In genomic region chr7:55699450-55699842, GRCh38 we compare ENCODE assay signal across 7 cellular contexts.
DNase-seq lines count a peak whose midpoint lies in the region; ATAC-seq, FAIRE-seq and TF ChIP-seq lines count a peak whose summit lies in the region.
"Not testable (repeated sequence)": the region's sequence is repeated elsewhere in the genome, so short reads cannot be mapped to it uniquely, and the experiment has no call there.

No MANE protein-coding gene starts in this region.

- not testable (repeated sequence) for ATAC-seq in PC-3; activated T-helper 17 cell treated with anti-CD3 and anti-CD28 coated beads, Interleukin-2, amount 50 U/mL, for 72 hours (replicated peaks)

- H3K36me3 Mint-ChIP-seq in activated T-helper 17 cell treated with anti-CD3 and anti-CD28 coated beads, Interleukin-2, amount 50 U/mL, for 72 hours (ENCODE audit: low read depth): not testable (repeated sequence)
- H3K36me3 Mint-ChIP-seq in MCF 10A (ENCODE audit: insufficient read depth, unreplicated experiment): peaks cover 22% of the 10 kb centered on the region

- TF ChIP-seq CTCF in PC-3 (conservative IDR thresholded peaks at IDR 0.05; ENCODE audit: low read depth, low read length); MCF 10A (IDR thresholded peaks at IDR 0.05; ENCODE audit: unreplicated experiment); keratinocyte (optimal IDR thresholded peaks at IDR 0.05 in 1 of 3, IDR thresholded peaks at IDR 0.05 in 1 of 3, conservative IDR thresholded peaks at IDR 0.05 in 1 of 3; ENCODE audit: extremely low read depth in 1 of 3, insufficient read depth in 2 of 3, low read length in 3 of 3): not testable (repeated sequence)

- dilution Hi-C loops in keratinocyte (cut with MboI; ENCODE audit: extremely low pct_ligation_motif_present, low sequenced_read_pairs): not testable (repeated sequence)

- H3K9me1 ChIP-seq in keratinocyte (ENCODE audit: control insufficient read depth, extremely low read depth, insufficient read depth, low read length): not testable (repeated sequence)

- H3K9me2 ChIP-seq in PC-3 (replicated peaks; ENCODE audit: low read length): not testable (repeated sequence)

- H3K27me3 ChIP-seq in BLaER1 treated with 17β-estradiol and CSF1 and Interleukin-3, amounts not matched to agents 10 nM and 100 nM; PC-3 (ENCODE audit: low read length); SJCRH30; keratinocyte (ENCODE audit: control insufficient read depth, extremely low read depth, insufficient read depth, low read length): not testable (repeated sequence)

- intact Hi-C loops in PC-3 (cut with micrococcal nuclease); MCF 10A (cut with micrococcal nuclease): not testable (repeated sequence)

- H3K4me1 ChIP-seq in BLaER1 treated with 17β-estradiol and CSF1 and Interleukin-3, amounts not matched to agents 10 nM and 100 nM: peaks cover 0 to 30% (median 21%) of the 10 kb centered on the region in 10 experiments; a peak in 15 of 20 replicates
- peaks cover 25% of the 10 kb centered on the region for H3K4me1 ChIP-seq in PC-3 (ENCODE audit: insufficient read depth, low read length)
- peaks cover 21% of the 10 kb centered on the region for H3K4me1 ChIP-seq in SJCRH30
- H3K4me1 ChIP-seq in keratinocyte (ENCODE audit: control insufficient read depth, extremely low read depth, insufficient read depth, low read length): peaks cover 22% of the 10 kb centered on the region

- H3F3A ChIP-seq in PC-3 (ENCODE audit: low read length, unreplicated experiment): not testable (repeated sequence)

- not testable (repeated sequence) for H3K4me1 Mint-ChIP-seq in activated T-helper 17 cell treated with anti-CD3 and anti-CD28 coated beads, Interleukin-2, amount 50 U/mL, for 72 hours
- H3K4me1 Mint-ChIP-seq in MCF 10A (ENCODE audit: insufficient read depth, unreplicated experiment): peaks cover 12% of the 10 kb centered on the region

- DNase-seq in PC-3; SJCRH30; MCF 10A (ENCODE audit: unreplicated experiment); keratinocyte (ENCODE audit: low read depth, low spot score); urothelium cell line (ENCODE audit: low spot score): not testable (repeated sequence)

- not testable (repeated sequence) for H3K36me3 ChIP-seq in BLaER1 treated with 17β-estradiol and CSF1 and Interleukin-3, amounts not matched to agents 10 nM and 100 nM; PC-3 (ENCODE audit: low read depth, low read length); SJCRH30; keratinocyte (ENCODE audit: control insufficient read depth in 2 of 2, extremely low read depth in 1 of 2, insufficient read depth in 2 of 2, low read length in 2 of 2)

- peak overlapping the region; percentile 18 for H3K4me3 Mint-ChIP-seq in activated T-helper 17 cell treated with anti-CD3 and anti-CD28 coated beads, Interleukin-2, amount 50 U/mL, for 72 hours
- H3K4me3 Mint-ChIP-seq in MCF 10A (ENCODE audit: unreplicated experiment): not testable (repeated sequence)

- POLR2A ChIA-PET in PC-3 (lab: Charles Lee; ENCODE audit: unreplicated experiment): interaction anchor here (0.6 to 0.7 kb wide), 2 partner anchors 278 to 352 kb away, joined by 3 to 4 read pairs; partner anchors contain the start of genes CCT6A and PSPH
- POLR2A ChIA-PET in MCF 10A (lab: Yijun Ruan, JAX): not testable (repeated sequence)

- BruUV-seq in PC-3 (replicated peaks; lab: Mats Ljungman, UMichigan): TSS peak; percentile 81
- BruUV-seq in MCF 10A (replicated peaks; lab: Mats Ljungman, UMichigan): not testable (repeated sequence)

- H4K20me1 ChIP-seq in BLaER1 treated with 17β-estradiol and CSF1 and Interleukin-3, amounts not matched to agents 10 nM and 100 nM; PC-3 (ENCODE audit: low read length); keratinocyte (ENCODE audit: control insufficient read depth, extremely low read depth, insufficient read depth, low read length): not testable (repeated sequence)

- CTCF ChIA-PET in PC-3 (lab: Charles Lee): not testable (repeated sequence)
- CTCF ChIA-PET in MCF 10A (lab: Yijun Ruan, JAX): interaction anchor here (0.6 to 0.7 kb wide), 2 partner anchors 59 to 378 kb away, joined by 3 read pairs; no protein-coding TSS in a partner anchor

- not testable (repeated sequence) for H3K27me3 Mint-ChIP-seq in activated T-helper 17 cell treated with anti-CD3 and anti-CD28 coated beads, Interleukin-2, amount 50 U/mL, for 72 hours; MCF 10A (ENCODE audit: insufficient read depth, unreplicated experiment)

- H3K79me2 ChIP-seq in PC-3 (ENCODE audit: low read length); keratinocyte (ENCODE audit: control insufficient read depth, insufficient read depth, low read length): not testable (repeated sequence)

- not testable (repeated sequence) for H3K4me3 ChIP-seq in BLaER1 treated with 17β-estradiol and CSF1 and Interleukin-3, amounts not matched to agents 10 nM and 100 nM; PC-3 (ENCODE audit: low read length); SJCRH30; keratinocyte (ENCODE audit: control insufficient read depth in 2 of 3, extremely low read depth in 1 of 3, insufficient read depth in 2 of 3, low read depth in 1 of 3, low read length in 3 of 3)

- H3K27ac Mint-ChIP-seq in activated T-helper 17 cell treated with anti-CD3 and anti-CD28 coated beads, Interleukin-2, amount 50 U/mL, for 72 hours: not testable (repeated sequence)
- peak overlapping the region; percentile 75 for H3K27ac Mint-ChIP-seq in MCF 10A (ENCODE audit: low read depth, unreplicated experiment)

- peak overlapping the region in 4 of 11 experiments; percentile 17 to 74 (median 63); a peak in 7 of 22 replicates for H3K27ac ChIP-seq in BLaER1 treated with 17β-estradiol and CSF1 and Interleukin-3, amounts not matched to agents 10 nM and 100 nM
- H3K27ac ChIP-seq in PC-3 (ENCODE audit: low read length): peak overlapping the region; percentile 92
- H3K27ac ChIP-seq in SJCRH30: peak overlapping the region; percentile 80
- H3K27ac ChIP-seq in keratinocyte (ENCODE audit: control insufficient read depth, insufficient read depth, low read length): peak overlapping the region; percentile 83

- not testable (repeated sequence) for H3K9me3 ChIP-seq in BLaER1 treated with 17β-estradiol and CSF1 and Interleukin-3, amounts not matched to agents 10 nM and 100 nM (replicated peaks in 1 of 11); PC-3 (ENCODE audit: low read length); SJCRH30 (replicated peaks); keratinocyte (ENCODE audit: control insufficient read depth, low read depth, low read length)

- FAIRE-seq in keratinocyte (lab: Jason Lieb, UNC): not testable (repeated sequence)
- FAIRE-seq in urothelium cell line (lab: Jason Lieb, UNC): peak; percentile 32

- not testable (repeated sequence) for H3K9me3 Mint-ChIP-seq in activated T-helper 17 cell treated with anti-CD3 and anti-CD28 coated beads, Interleukin-2, amount 50 U/mL, for 72 hours; MCF 10A (ENCODE audit: unreplicated experiment)

- H3K4me2 ChIP-seq in BLaER1 treated with 17β-estradiol and CSF1 and Interleukin-3, amounts not matched to agents 10 nM and 100 nM: peak overlapping the region in 9 of 11 experiments; percentile 12 to 72 (median 46); a peak in 13 of 22 replicates
- H3K4me2 ChIP-seq in PC-3 (ENCODE audit: low read length): 0 out of 2 replicates have a peak overlapping the region, but pooled peaks have one; percentile 19
- peak overlapping the region; percentile 6 for H3K4me2 ChIP-seq in keratinocyte (ENCODE audit: control insufficient read depth, extremely low read depth, insufficient read depth, low read depth, low read length)

- not testable (repeated sequence) for H3K9ac ChIP-seq in BLaER1 treated with 17β-estradiol and CSF1 and Interleukin-3, amounts not matched to agents 10 nM and 100 nM
- H3K9ac ChIP-seq in PC-3 (ENCODE audit: low read length) (peak overlapping the region; percentile 65), keratinocyte (ENCODE audit: control insufficient read depth, extremely low read depth, insufficient read depth, low read length) (peak overlapping the region; percentile 64)

- H2AFZ ChIP-seq in PC-3 (ENCODE audit: low read length); keratinocyte (ENCODE audit: control insufficient read depth, low read length): not testable (repeated sequence)
